20 cellular contexts compared by ENCODE assay signal in the genomic region with DNA sequence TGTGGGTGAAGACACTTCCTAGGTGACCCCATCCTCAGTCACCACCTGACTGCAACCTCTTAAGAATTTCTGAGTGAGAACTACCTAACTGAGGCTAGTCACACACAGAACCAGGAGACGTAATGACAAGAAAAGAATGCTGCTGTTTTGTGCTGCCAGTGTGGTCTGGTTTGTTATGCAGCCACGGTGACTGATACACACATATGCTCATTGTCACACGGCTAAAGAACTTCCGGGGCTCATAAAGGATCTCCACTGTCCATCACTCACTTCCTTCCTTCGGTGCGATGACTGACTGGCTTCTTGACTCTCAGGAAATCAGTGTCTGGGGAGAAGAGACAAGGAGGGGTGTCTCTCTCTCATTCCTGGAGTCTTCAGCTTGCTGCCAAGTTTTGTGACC.
DNase-seq lines count a peak whose midpoint lies in the region; ATAC-seq and TF ChIP-seq lines count a peak whose summit lies in the region.
"Had no signal": no experiment of that assay in that cellular context is flagged by ENCODE, and none has a peak within 500 bp of the region (broad histone marks: within the 10 kb centered on the region; RNA-seq: fewer than 3 reads in every experiment).

No MANE protein-coding gene starts in this region.

- no peak for TF ChIP-seq CTCF in A673 (conservative IDR thresholded peaks at IDR 0.05; ENCODE audit: low read depth, low read length)
- TF ChIP-seq CTCF in RWPE1 (conservative IDR thresholded peaks at IDR 0.05; ENCODE audit: low read depth) = no peak
- TF ChIP-seq CTCF in osteocyte (IDR thresholded peaks at IDR 0.05) = no peak

- H3K4me1 ChIP-seq in A673 (ENCODE audit: insufficient read depth, low read length, poor library complexity, severe bottlenecking) = peaks cover 39% of the 10 kb centered on the region
- H3K4me1 ChIP-seq: BE2C had no signal

- H3K4me3 ChIP-seq in A673 (ENCODE audit: low read depth, low read length, poor library complexity, severe bottlenecking) = no peak overlapping the region
- H3K4me3 ChIP-seq: BLaER1, GM12878 had no signal

- POLR2A ChIA-PET in A673 (lab: Charles Lee; ENCODE audit: low non-redundant PET) (no interaction called here), RWPE1 (lab: Yijun Ruan, JAX; ENCODE audit: low non-redundant PET) (no interaction called here)

- CTCF ChIA-PET in A673 (lab: Charles Lee) = no interaction called here
- CTCF ChIA-PET in RWPE1 (lab: Yijun Ruan, JAX) = interaction anchor here (0.6 kb wide), 1 partner anchor 11 kb away, joined by 4 read pairs; no protein-coding TSS in a partner anchor

- no peak overlapping the region for H3K4me3 Mint-ChIP-seq in osteocyte (ENCODE audit: unreplicated experiment)
- H3K4me3 Mint-ChIP-seq: CD14-positive monocyte; CD4-positive, alpha-beta memory T cell; CD4-positive, CD25-positive, alpha-beta regulatory T cell; CD8-positive, alpha-beta memory T cell had no signal

- no peaks in the 10 kb centered on the region for H3K9me3 Mint-ChIP-seq in osteocyte (ENCODE audit: unreplicated experiment)

- H3K27ac ChIP-seq in A673 (ENCODE audit: low read depth, low read length, poor library complexity, severe bottlenecking) (peak overlapping the region; percentile 20), RWPE1 (peak overlapping the region; percentile 64)
- H3K27ac ChIP-seq: BLaER1 had no signal

- no peak overlapping the region for H3K27ac Mint-ChIP-seq in osteocyte (ENCODE audit: unreplicated experiment)
- H3K27ac Mint-ChIP-seq: CD14-positive monocyte; CD4-positive, alpha-beta memory T cell; CD4-positive, CD25-positive, alpha-beta regulatory T cell; CD8-positive, alpha-beta memory T cell had no signal

- peaks cover 8% of the 10 kb centered on the region for H3K9me3 ChIP-seq in A673 (ENCODE audit: low read depth, low read length, poor library complexity, severe bottlenecking)
- H3K9me3 ChIP-seq: BE2C had no signal

- H3K4me1 Mint-ChIP-seq in osteocyte (ENCODE audit: unreplicated experiment) = no peaks in the 10 kb centered on the region
- H3K4me1 Mint-ChIP-seq: CD4-positive, alpha-beta memory T cell; CD4-positive, CD25-positive, alpha-beta regulatory T cell; CD8-positive, alpha-beta memory T cell had no signal

- DNase-seq in A673 (ENCODE audit: low spot score) (no peak), HT1080 (ENCODE audit: low read depth) (peak; percentile 2), RWPE1 (ENCODE audit: low spot score) (no peak), osteocyte (ENCODE audit: extremely low spot score, unreplicated experiment) (peak; percentile 54), DMS79 (lab: John Stamatoyannopoulos, UW) (no peak), AML-193 (lab: John Stamatoyannopoulos, UW) (no peak)
- DNase-seq: 8988T; BE2C; C1 segment of cervical spinal cord; CD4-positive, alpha-beta memory T cell; CD4-positive, CD25-positive, alpha-beta regulatory T cell; CD8-positive, alpha-beta memory T cell; COR-L47; DND-41; EL; GDM1 had no signal

- no peaks in the 10 kb centered on the region for H3K27me3 ChIP-seq in A673 (replicated peaks; ENCODE audit: insufficient read depth, low read depth, low read length, poor library complexity)
- H3K27me3 ChIP-seq: BE2C, BLaER1 had no signal

- no TSS peak for BruUV-seq in A673 (replicated peaks; lab: Mats Ljungman, UMichigan)

- intact Hi-C loops in A673 (cut with micrococcal nuclease; ENCODE audit: unreplicated experiment) = loop anchor here (5.0 kb wide), 1 partner anchor 78 kb away; no protein-coding TSS in a partner anchor

- no peaks in the 10 kb centered on the region for H3K27me3 Mint-ChIP-seq in osteocyte (ENCODE audit: unreplicated experiment)
- H3K27me3 Mint-ChIP-seq: CD4-positive, alpha-beta memory T cell; CD4-positive, CD25-positive, alpha-beta regulatory T cell had no signal

- peaks cover 8% of the 10 kb centered on the region for H3K36me3 ChIP-seq in A673 (ENCODE audit: insufficient read depth, low read length, poor library complexity, severe bottlenecking)
- H3K36me3 ChIP-seq: BE2C, BLaER1 had no signal

- no peaks in the 10 kb centered on the region for H3K36me3 Mint-ChIP-seq in osteocyte (ENCODE audit: unreplicated experiment)
- H3K36me3 Mint-ChIP-seq: CD14-positive monocyte; CD4-positive, alpha-beta memory T cell; CD4-positive, CD25-positive, alpha-beta regulatory T cell; CD8-positive, alpha-beta memory T cell had no signal

- no peak for ATAC-seq in GM21717 (IDR thresholded peaks at IDR 0.05; ENCODE audit: unreplicated experiment)
- ATAC-seq: GM12878 had no signal

Comparison
In these comparisons a context has a peak if more than half of its experiments do, and no peak if none do; other contexts are left out.
1. DNase-seq: peak in HT1080 (single experiment) and osteocyte (single experiment); none in A673 (single experiment), RWPE1 (single experiment), DMS79 (single experiment) and AML-193 (0 of 2).